In genomic region chr2:55049794-55050132, GRCh38 we compare ENCODE assay signal across 8 cellular contexts. TPM values are rescaled to one million over a fixed set of nuclear protein-coding genes. Genes with fewer than 3 reads are reported as not detected.
DNase-seq lines count a peak whose midpoint lies in the region; ATAC-seq and TF ChIP-seq lines count a peak whose summit lies in the region.

No MANE protein-coding gene starts in this region.

- H3K27me3 ChIP-seq in HUES64 (ENCODE audit: insufficient read depth, low read length) (no peaks in the 10 kb centered on the region), mucosa of rectum (ENCODE audit: control insufficient read depth in 2 of 2, insufficient read depth in 2 of 2, low read length in 2 of 2) (no peaks in the 10 kb centered on the region)

- H3K36me3 ChIP-seq in HUES64 (ENCODE audit: insufficient read depth, low read length) (no peaks in the 10 kb centered on the region; the same call in 1 of the 2 replicates), mucosa of rectum (ENCODE audit: control insufficient read depth in 2 of 2, insufficient read depth in 2 of 2, low read length in 2 of 2) (no peaks in the 10 kb centered on the region)

- peak overlapping the region; percentile 98 for H3K27ac ChIP-seq in HUES64 (ENCODE audit: low read depth, low read length)
- H3K27ac ChIP-seq in mucosa of rectum (ENCODE audit: low read depth in 2 of 2, low read length in 2 of 2): peak overlapping the region; percentile 99 to 100

- H3K4me3 ChIP-seq in GM12875 (ENCODE audit: low read depth, low read length) (peak overlapping the region; percentile 60), HUES64 (ENCODE audit: low read length) (peak overlapping the region; percentile 100), cardiac fibroblast (replicated peaks in 1 of 2; ENCODE audit: low read depth in 2 of 2, low read length in 2 of 2) (peak overlapping the region; percentile 85 to 92), mucosa of rectum (ENCODE audit: low read length in 2 of 2) (peak overlapping the region; percentile 91 to 97)

- DNase-seq in cardiac fibroblast (ENCODE audit: low read depth in 2 of 2) (no peak), iPS-NIHi7 (ENCODE audit: extremely low spot score) (no peak), GDM1 (lab: John Stamatoyannopoulos, UW) (no peak), dedifferentiated amniotic fluid mesenchymal stem cell (ENCODE audit: extremely low spot score) (no peak)

- H3K9ac ChIP-seq in HUES64 (ENCODE audit: low read depth, low read length) (peak overlapping the region; percentile 99), mucosa of rectum (ENCODE audit: low read depth in 1 of 2, low read length in 2 of 2) (peak overlapping the region; percentile 81 to 99)

- peaks cover 49% of the 10 kb centered on the region for H3K4me1 ChIP-seq in HUES64 (ENCODE audit: insufficient read depth, low read length)
- peaks cover 16 to 18% of the 10 kb centered on the region in 2 donors for H3K4me1 ChIP-seq in mucosa of rectum (ENCODE audit: control insufficient read depth in 2 of 2, insufficient read depth in 2 of 2, low read length in 2 of 2)

- no peak for ATAC-seq in HG03460 (IDR thresholded peaks at IDR 0.05; ENCODE audit: unreplicated experiment)

- TF ChIP-seq CTCF in GM12875 (IDR thresholded peaks at IDR 0.05; ENCODE audit: borderline replicate concordance, insufficient read depth, low read depth, low read length): no peak
- TF ChIP-seq CTCF in cardiac fibroblast (IDR thresholded peaks at IDR 0.05; ENCODE audit: low read depth, low read length): no peak

- H3K9me3 ChIP-seq in HUES64 (ENCODE audit: insufficient read depth, low read depth, low read length) (no peaks in the 10 kb centered on the region), mucosa of rectum (ENCODE audit: control insufficient read depth in 2 of 2, low read length in 2 of 2) (no peaks in the 10 kb centered on the region)

- WGBS in HUES64: under 1% methylated on average over 45 of the region's 45 CpGs

RNA-seq across cellular contexts. Expression of gene RTN4, which starts 0.5 kb away (rescaled TPM):
- 169 TPM for polyA plus RNA-seq in HUES64 (2013, experiment 1 of 2)
- 178 TPM for polyA plus RNA-seq in HUES64 (2013, experiment 2 of 2)
